Comparison of ENCODE assay signal across 35 cellular contexts in the genomic region with DNA sequence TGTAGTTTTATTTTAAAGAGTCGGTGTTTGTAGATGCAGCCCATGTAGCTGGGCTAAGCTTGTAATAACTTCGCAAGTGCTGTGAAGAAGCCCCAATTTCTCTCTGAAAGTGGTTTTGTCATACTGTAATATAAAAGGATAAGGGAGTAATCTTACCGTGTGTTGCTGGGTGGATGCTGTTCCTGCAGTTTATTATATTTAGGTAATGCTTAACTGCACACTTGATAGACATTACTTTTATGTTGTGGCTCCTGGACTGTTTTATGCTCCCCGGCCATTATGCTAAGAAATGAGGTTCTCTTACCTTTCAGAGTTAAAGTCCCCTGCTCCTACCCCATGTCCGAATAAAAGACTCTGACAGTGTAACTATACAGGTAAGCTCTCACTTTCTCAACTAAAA.
"Had no signal": no experiment of that assay in that cellular context is flagged by ENCODE, and none has a peak within 500 bp of the region (broad histone marks: within the 10 kb centered on the region; RNA-seq: fewer than 3 reads in every experiment).

No MANE protein-coding gene starts in this region.

- DNase-seq: activated B cell treated with CpG ODN at 0.5 μM for 24 hours; activated CD4-positive, alpha-beta T cell treated with anti-CD3 and anti-CD28 coated beads for 48 hours; activated CD4-positive, alpha-beta T cell treated with anti-CD3 and anti-CD28 coated beads, Interleukin-2, amount 50 U/mL, for 1 hour; activated CD4-positive, alpha-beta T cell treated with anti-CD3 and anti-CD28 coated beads, Interleukin-2, amount 50 U/mL, for 48 hours; activated CD8-positive, alpha-beta memory T cell treated with anti-CD3 and anti-CD28 coated beads for 24 hours; activated CD8-positive, alpha-beta T cell treated with anti-CD3 and anti-CD28 coated beads for 36 hours; activated effector memory CD4-positive, alpha-beta T cell treated with anti-CD3 and anti-CD28 coated beads, Interleukin-2, amount 50 U/mL, for 16 hours; activated naive CD4-positive, alpha-beta T cell treated with anti-CD3 and anti-CD28 coated beads for 36 hours; activated naive CD8-positive, alpha-beta T cell treated with anti-CD3 and anti-CD28 coated beads for 36 hours; activated naive CD8-positive, alpha-beta T cell treated with anti-CD3 and anti-CD28 coated beads, Interleukin-2, amount 50 U/mL, for 24 hours; activated T-cell treated with anti-CD3 and anti-CD28 coated beads, Interleukin-2, amount 50 U/mL, for 4 hours; adrenal gland; amygdala; aorta; dorsolateral prefrontal cortex; effector memory CD4-positive, alpha-beta T cell; endodermal cell; foreskin fibroblast; head of caudate nucleus; T-helper 1 cell; T-helper 17 cell; T1000; WERI-Rb-1 had no signal

- FAIRE-seq: frontal cortex had no signal

- H3K36me3 ChIP-seq: adrenal gland, breast epithelium, cardiac muscle cell, WERI-Rb-1 had no signal

- H3K4me3 ChIP-seq: adrenal gland, breast epithelium, cardiac muscle cell, coronary artery, dorsolateral prefrontal cortex had no signal

- H3K9me3 Mint-ChIP-seq: activated B cell treated with CpG ODN at 0.5 μM for 24 hours; activated CD8-positive, alpha-beta T cell treated with anti-CD3 and anti-CD28 coated beads for 36 hours; activated naive CD4-positive, alpha-beta T cell treated with anti-CD3 and anti-CD28 coated beads for 36 hours; activated naive CD4-positive, alpha-beta T cell treated with anti-CD3 and anti-CD28 coated beads, Interleukin-2, amount 50 U/mL, for 24 hours; activated naive CD8-positive, alpha-beta T cell treated with anti-CD3 and anti-CD28 coated beads for 36 hours; activated naive CD8-positive, alpha-beta T cell treated with anti-CD3 and anti-CD28 coated beads, Interleukin-2, amount 50 U/mL, for 24 hours; activated T-cell treated with anti-CD3 and anti-CD28 coated beads, Interleukin-2, amount 50 U/mL, for 4 hours; activated T-helper 2 cell treated with anti-CD3 and anti-CD28 coated beads, Interferon-gamma antibody, Interleukin-2, Interleukin-4, amounts not matched to agents 10 μg/mL and 5 μg/mL and 100 μg/mL, durations not matched to agents 14 hours and 24 hours and 36 hours; brain; central memory CD8-positive, alpha-beta T cell; dendritic cell treated with granulocyte-macrophage colony-stimulating factor and Interleukin-4, amounts not matched to agents 40 ng/mL and 50 ng/mL, for 4 days; endodermal cell; T-helper 2 cell treated with Interferon-gamma antibody and Interleukin-4, amounts not matched to agents 5 μg/mL and 100 μg/mL, for 36 hours had no signal

- H3K4me1 ChIP-seq: adrenal gland, breast epithelium had no signal

- H3K9me3 ChIP-seq: adrenal gland, breast epithelium had no signal

- H3K4me3 Mint-ChIP-seq: activated B cell treated with CpG ODN at 0.5 μM for 24 hours; activated CD8-positive, alpha-beta T cell treated with anti-CD3 and anti-CD28 coated beads for 36 hours; activated naive CD4-positive, alpha-beta T cell treated with anti-CD3 and anti-CD28 coated beads for 36 hours; activated naive CD4-positive, alpha-beta T cell treated with anti-CD3 and anti-CD28 coated beads, Interleukin-2, amount 50 U/mL, for 24 hours; activated naive CD8-positive, alpha-beta T cell treated with anti-CD3 and anti-CD28 coated beads for 36 hours; activated naive CD8-positive, alpha-beta T cell treated with anti-CD3 and anti-CD28 coated beads, Interleukin-2, amount 50 U/mL, for 24 hours; activated T-cell treated with anti-CD3 and anti-CD28 coated beads, Interleukin-2, amount 50 U/mL, for 4 hours; brain; central memory CD8-positive, alpha-beta T cell; dendritic cell treated with granulocyte-macrophage colony-stimulating factor and Interleukin-4, amounts not matched to agents 40 ng/mL and 50 ng/mL, for 4 days; endodermal cell; T-helper 17 cell; T-helper 2 cell treated with Interferon-gamma antibody and Interleukin-4, amounts not matched to agents 5 μg/mL and 100 μg/mL, for 36 hours had no signal

- H3K27me3 ChIP-seq: cardiac muscle cell had no signal

- H3K27ac ChIP-seq: adrenal gland, breast epithelium, cardiac muscle cell, coronary artery, dorsolateral prefrontal cortex, WERI-Rb-1 had no signal

- H3K27me3 Mint-ChIP-seq: activated B cell treated with CpG ODN at 0.5 μM for 24 hours; activated CD8-positive, alpha-beta T cell treated with anti-CD3 and anti-CD28 coated beads for 36 hours; activated naive CD4-positive, alpha-beta T cell treated with anti-CD3 and anti-CD28 coated beads, Interleukin-2, amount 50 U/mL, for 24 hours; activated naive CD8-positive, alpha-beta T cell treated with anti-CD3 and anti-CD28 coated beads, Interleukin-2, amount 50 U/mL, for 24 hours; dendritic cell treated with granulocyte-macrophage colony-stimulating factor and Interleukin-4, amounts not matched to agents 40 ng/mL and 50 ng/mL, for 4 days; T-helper 17 cell had no signal

- H3K4me1 Mint-ChIP-seq: activated B cell treated with CpG ODN at 0.5 μM for 24 hours; activated naive CD4-positive, alpha-beta T cell treated with anti-CD3 and anti-CD28 coated beads, Interleukin-2, amount 50 U/mL, for 24 hours; activated naive CD8-positive, alpha-beta T cell treated with anti-CD3 and anti-CD28 coated beads for 36 hours; activated naive CD8-positive, alpha-beta T cell treated with anti-CD3 and anti-CD28 coated beads, Interleukin-2, amount 50 U/mL, for 24 hours; brain; central memory CD8-positive, alpha-beta T cell; T-helper 17 cell had no signal

- ATAC-seq: activated CD4-positive, CD25-positive, alpha-beta regulatory T cell treated with anti-CD3 and anti-CD28 coated beads, Interleukin-2, amount 50 U/mL, for 24 hours; activated CD8-positive, alpha-beta T cell treated with anti-CD3 and anti-CD28 coated beads for 36 hours; activated naive CD8-positive, alpha-beta T cell treated with anti-CD3 and anti-CD28 coated beads, Interleukin-2, amount 50 U/mL, for 24 hours; activated T-cell treated with anti-CD3 and anti-CD28 coated beads, Interleukin-2, amount 50 U/mL, for 4 hours; esophagus mucosa; T-helper 17 cell had no signal

- H3K27ac Mint-ChIP-seq: activated B cell treated with CpG ODN at 0.5 μM for 24 hours; activated CD8-positive, alpha-beta T cell treated with anti-CD3 and anti-CD28 coated beads for 36 hours; activated naive CD4-positive, alpha-beta T cell treated with anti-CD3 and anti-CD28 coated beads for 36 hours; activated naive CD4-positive, alpha-beta T cell treated with anti-CD3 and anti-CD28 coated beads, Interleukin-2, amount 50 U/mL, for 24 hours; activated naive CD8-positive, alpha-beta T cell treated with anti-CD3 and anti-CD28 coated beads for 36 hours; activated naive CD8-positive, alpha-beta T cell treated with anti-CD3 and anti-CD28 coated beads, Interleukin-2, amount 50 U/mL, for 24 hours; activated T-helper 2 cell treated with anti-CD3 and anti-CD28 coated beads, Interferon-gamma antibody, Interleukin-2, Interleukin-4, amounts not matched to agents 10 μg/mL and 5 μg/mL and 100 μg/mL, durations not matched to agents 14 hours and 24 hours and 36 hours; brain; dendritic cell treated with granulocyte-macrophage colony-stimulating factor and Interleukin-4, amounts not matched to agents 40 ng/mL and 50 ng/mL, for 4 days; endodermal cell; T-helper 17 cell; T-helper 2 cell treated with Interferon-gamma antibody and Interleukin-4, amounts not matched to agents 5 μg/mL and 100 μg/mL, for 36 hours had no signal

- H3K36me3 Mint-ChIP-seq: activated naive CD4-positive, alpha-beta T cell treated with anti-CD3 and anti-CD28 coated beads, Interleukin-2, amount 50 U/mL, for 24 hours; activated naive CD8-positive, alpha-beta T cell treated with anti-CD3 and anti-CD28 coated beads for 36 hours; brain had no signal
